1 cellular context compared by ENCODE assay signal in genomic region chr1:62687421-62687902, GRCh38.
TF ChIP-seq lines count a peak whose summit lies in the region.

No MANE protein-coding gene starts in this region.

TF ChIP-seq in K562, 482 proteins besides CTCF, POLR2A, EP300 and RAD21 (continued from another document):
- TF ChIP-seq HMGXB4 (CRISPR knock-in tag; IDR thresholded peaks at IDR 0.05) (no peak), TFAP4 (CRISPR knock-in tag; IDR thresholded peaks at IDR 0.05; ENCODE audit: borderline replicate concordance) (peak; percentile 28; the same call in 1 of the 2 replicates), U2AF2 (optimal IDR thresholded peaks at IDR 0.05; ENCODE audit: low read depth, low read length) (no peak), RBBP5 (IDR thresholded peaks at IDR 0.05; ENCODE audit: borderline replicate concordance, insufficient read depth, low read length, poor library complexity, severe bottlenecking) (peak; percentile 15), KDM5B (IDR thresholded peaks at IDR 0.05; ENCODE audit: insufficient replicate concordance, low read depth, low read length) (peak; percentile 16), RAD51 (IDR thresholded peaks at IDR 0.05; ENCODE audit: borderline replicate concordance, low read depth) (no peak), PHF20 (IDR thresholded peaks at IDR 0.05; ENCODE audit: partially characterized antibody) (no peak), ZFP91 (CRISPR knock-in tag; IDR thresholded peaks at IDR 0.05) (no peak), SAFB (IDR thresholded peaks at IDR 0.05; ENCODE audit: borderline replicate concordance, low read depth, low read length) (no peak), ZBED1 (IDR thresholded peaks at IDR 0.05) (no peak), SLC30A9 (CRISPR knock-in tag; IDR thresholded peaks at IDR 0.05) (no peak), SMARCA5 (IDR thresholded peaks at IDR 0.05) (0 out of 2 replicates have a peak, but pooled peaks have one; percentile 22), ZFP30 (CRISPR knock-in tag; IDR thresholded peaks at IDR 0.05; ENCODE audit: borderline replicate concordance) (no peak), FOXK1 (CRISPR knock-in tag; IDR thresholded peaks at IDR 0.05; ENCODE audit: borderline replicate concordance) (no peak), ZNF146 (CRISPR knock-in tag; IDR thresholded peaks at IDR 0.05; ENCODE audit: unreplicated experiment) (no peak), MAX (CRISPR knock-in tag; IDR thresholded peaks at IDR 0.05) (no peak), GTF2E2 (tag; IDR thresholded peaks at IDR 0.05) (peak; percentile 63; the same call in 1 of the 2 replicates), KAT2B (IDR thresholded peaks at IDR 0.05; ENCODE audit: low read depth, low read length) (no peak), POLR3G (IDR thresholded peaks at IDR 0.05; ENCODE audit: extremely low read depth, insufficient read length, insufficient replicate concordance) (no peak), HOMEZ (CRISPR knock-in tag; IDR thresholded peaks at IDR 0.05) (no peak), BRD9 (IDR thresholded peaks at IDR 0.05; ENCODE audit: low read depth, partially characterized antibody) (no peak), ZHX1 (conservative IDR thresholded peaks at IDR 0.05; ENCODE audit: low read length) (no peak), ZNF253 (CRISPR knock-in tag; conservative IDR thresholded peaks at IDR 0.05) (no peak), MAZ (CRISPR knock-in tag; conservative IDR thresholded peaks at IDR 0.05 in 1 of 2, IDR thresholded peaks at IDR 0.05 in 1 of 2) (0 out of 4 replicates have a peak, but pooled peaks of 1 of the 2 experiments have one; percentile 31), ZNF740 (CRISPR knock-in tag; IDR thresholded peaks at IDR 0.05) (no peak), ZNF740 (tag; IDR thresholded peaks at IDR 0.05) (no peak), EHMT2 (IDR thresholded peaks at IDR 0.05) (no peak), EGR1 (conservative IDR thresholded peaks at IDR 0.05) (0 out of 2 replicates have a peak, but pooled peaks have one; percentile 13), POLR2AphosphoS2 (IDR thresholded peaks at IDR 0.05; ENCODE audit: low read length) (no peak), ZBTB7A (IDR thresholded peaks at IDR 0.05; ENCODE audit: borderline replicate concordance, control insufficient read depth, low read depth, low read length) (peak; percentile 74; the same call in 1 of the 2 replicates), ELK3 (CRISPR knock-in tag; IDR thresholded peaks at IDR 0.05) (no peak)
- TF ChIP-seq, protein P1, sequence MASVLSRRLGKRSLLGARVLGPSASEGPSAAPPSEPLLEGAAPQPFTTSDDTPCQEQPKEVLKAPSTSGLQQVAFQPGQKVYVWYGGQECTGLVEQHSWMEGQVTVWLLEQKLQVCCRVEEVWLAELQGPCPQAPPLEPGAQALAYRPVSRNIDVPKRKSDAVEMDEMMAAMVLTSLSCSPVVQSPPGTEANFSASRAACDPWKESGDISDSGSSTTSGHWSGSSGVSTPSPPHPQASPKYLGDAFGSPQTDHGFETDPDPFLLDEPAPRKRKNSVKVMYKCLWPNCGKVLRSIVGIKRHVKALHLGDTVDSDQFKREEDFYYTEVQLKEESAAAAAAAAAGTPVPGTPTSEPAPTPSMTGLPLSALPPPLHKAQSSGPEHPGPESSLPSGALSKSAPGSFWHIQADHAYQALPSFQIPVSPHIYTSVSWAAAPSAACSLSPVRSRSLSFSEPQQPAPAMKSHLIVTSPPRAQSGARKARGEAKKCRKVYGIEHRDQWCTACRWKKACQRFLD (CRISPR knock-in tag; IDR thresholded peaks at IDR 0.05) = no peak
- TF ChIP-seq, protein P2, sequence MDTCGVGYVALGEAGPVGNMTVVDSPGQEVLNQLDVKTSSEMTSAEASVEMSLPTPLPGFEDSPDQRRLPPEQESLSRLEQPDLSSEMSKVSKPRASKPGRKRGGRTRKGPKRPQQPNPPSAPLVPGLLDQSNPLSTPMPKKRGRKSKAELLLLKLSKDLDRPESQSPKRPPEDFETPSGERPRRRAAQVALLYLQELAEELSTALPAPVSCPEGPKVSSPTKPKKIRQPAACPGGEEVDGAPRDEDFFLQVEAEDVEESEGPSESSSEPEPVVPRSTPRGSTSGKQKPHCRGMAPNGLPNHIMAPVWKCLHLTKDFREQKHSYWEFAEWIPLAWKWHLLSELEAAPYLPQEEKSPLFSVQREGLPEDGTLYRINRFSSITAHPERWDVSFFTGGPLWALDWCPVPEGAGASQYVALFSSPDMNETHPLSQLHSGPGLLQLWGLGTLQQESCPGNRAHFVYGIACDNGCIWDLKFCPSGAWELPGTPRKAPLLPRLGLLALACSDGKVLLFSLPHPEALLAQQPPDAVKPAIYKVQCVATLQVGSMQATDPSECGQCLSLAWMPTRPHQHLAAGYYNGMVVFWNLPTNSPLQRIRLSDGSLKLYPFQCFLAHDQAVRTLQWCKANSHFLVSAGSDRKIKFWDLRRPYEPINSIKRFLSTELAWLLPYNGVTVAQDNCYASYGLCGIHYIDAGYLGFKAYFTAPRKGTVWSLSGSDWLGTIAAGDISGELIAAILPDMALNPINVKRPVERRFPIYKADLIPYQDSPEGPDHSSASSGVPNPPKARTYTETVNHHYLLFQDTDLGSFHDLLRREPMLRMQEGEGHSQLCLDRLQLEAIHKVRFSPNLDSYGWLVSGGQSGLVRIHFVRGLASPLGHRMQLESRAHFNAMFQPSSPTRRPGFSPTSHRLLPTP (IDR thresholded peaks at IDR 0.05; ENCODE audit: borderline replicate concordance, extremely low read depth, insufficient read length) = no peak
- TF ChIP-seq, protein P3, sequence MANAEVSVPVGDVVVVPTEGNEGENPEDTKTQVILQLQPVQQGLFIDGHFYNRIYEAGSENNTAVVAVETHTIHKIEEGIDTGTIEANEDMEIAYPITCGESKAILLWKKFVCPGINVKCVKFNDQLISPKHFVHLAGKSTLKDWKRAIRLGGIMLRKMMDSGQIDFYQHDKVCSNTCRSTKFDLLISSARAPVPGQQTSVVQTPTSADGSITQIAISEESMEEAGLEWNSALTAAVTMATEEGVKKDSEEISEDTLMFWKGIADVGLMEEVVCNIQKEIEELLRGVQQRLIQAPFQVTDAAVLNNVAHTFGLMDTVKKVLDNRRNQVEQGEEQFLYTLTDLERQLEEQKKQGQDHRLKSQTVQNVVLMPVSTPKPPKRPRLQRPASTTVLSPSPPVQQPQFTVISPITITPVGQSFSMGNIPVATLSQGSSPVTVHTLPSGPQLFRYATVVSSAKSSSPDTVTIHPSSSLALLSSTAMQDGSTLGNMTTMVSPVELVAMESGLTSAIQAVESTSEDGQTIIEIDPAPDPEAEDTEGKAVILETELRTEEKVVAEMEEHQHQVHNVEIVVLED (CRISPR knock-in tag; IDR thresholded peaks at IDR 0.05) = no peak
